Comparison of ENCODE assay signal across 2 cellular contexts in the genomic region with DNA sequence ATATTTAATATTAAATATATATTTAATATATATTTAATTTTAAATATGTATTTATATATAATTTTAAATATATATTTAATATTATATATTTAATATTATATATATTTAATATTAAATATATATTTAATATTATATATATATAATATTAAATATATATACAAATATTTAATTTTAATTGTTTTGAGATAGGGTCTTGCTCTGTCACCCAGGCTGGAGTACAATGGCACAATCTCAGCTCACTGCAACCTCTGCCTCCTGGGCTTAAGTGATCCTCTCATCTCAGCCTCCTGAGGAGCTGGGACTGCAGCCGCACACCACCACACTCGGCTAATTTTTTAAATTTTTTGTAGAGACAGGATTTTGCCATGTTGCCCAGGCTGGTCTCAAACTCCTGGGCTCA. TPM values are rescaled to one million over a fixed set of nuclear protein-coding genes. Genes with fewer than 3 reads are reported as not detected.
"Had no signal": no experiment of that assay in that cellular context is flagged by ENCODE, and none has a peak within 500 bp of the region (broad histone marks: within the 10 kb centered on the region; RNA-seq: fewer than 3 reads in every experiment).

No MANE protein-coding gene starts in this region.

RNA-seq across cellular contexts. Expression of a gene that starts 54.2 kb away (rescaled TPM):
- total RNA-seq: HT1080, PC-3 had no signal
